ENCODE assay signal across 1 cellular context in the genomic region with DNA sequence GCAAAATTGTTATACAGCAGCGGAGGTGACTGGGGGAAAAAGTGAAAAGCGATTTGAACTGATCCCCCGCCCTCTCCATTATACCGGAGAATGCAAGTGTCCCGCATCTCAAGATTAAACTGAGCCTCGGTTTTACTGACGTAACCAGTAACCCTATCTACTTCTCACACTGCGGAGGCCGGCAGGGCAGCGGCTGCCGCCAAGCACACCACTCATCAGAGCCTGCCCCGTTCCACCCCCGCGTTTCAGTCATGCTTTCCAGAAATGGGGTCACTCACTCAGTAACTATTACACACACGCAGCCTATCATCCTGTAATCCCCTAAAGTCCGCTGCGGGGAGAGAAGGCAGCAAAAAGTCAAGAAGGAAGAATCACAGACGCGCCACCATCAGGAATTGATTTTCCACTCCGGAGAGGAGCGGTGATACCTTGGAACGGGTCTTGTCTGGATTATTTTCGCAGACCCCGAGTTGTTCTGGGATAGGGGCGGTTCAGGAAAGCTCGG.
TF ChIP-seq lines count a peak whose summit lies in the region.

No MANE protein-coding gene starts in this region.

TF ChIP-seq in K562, 482 proteins besides CTCF, POLR2A, EP300 and RAD21 (continued from another document and continues in another):
- TF ChIP-seq, protein P1, sequence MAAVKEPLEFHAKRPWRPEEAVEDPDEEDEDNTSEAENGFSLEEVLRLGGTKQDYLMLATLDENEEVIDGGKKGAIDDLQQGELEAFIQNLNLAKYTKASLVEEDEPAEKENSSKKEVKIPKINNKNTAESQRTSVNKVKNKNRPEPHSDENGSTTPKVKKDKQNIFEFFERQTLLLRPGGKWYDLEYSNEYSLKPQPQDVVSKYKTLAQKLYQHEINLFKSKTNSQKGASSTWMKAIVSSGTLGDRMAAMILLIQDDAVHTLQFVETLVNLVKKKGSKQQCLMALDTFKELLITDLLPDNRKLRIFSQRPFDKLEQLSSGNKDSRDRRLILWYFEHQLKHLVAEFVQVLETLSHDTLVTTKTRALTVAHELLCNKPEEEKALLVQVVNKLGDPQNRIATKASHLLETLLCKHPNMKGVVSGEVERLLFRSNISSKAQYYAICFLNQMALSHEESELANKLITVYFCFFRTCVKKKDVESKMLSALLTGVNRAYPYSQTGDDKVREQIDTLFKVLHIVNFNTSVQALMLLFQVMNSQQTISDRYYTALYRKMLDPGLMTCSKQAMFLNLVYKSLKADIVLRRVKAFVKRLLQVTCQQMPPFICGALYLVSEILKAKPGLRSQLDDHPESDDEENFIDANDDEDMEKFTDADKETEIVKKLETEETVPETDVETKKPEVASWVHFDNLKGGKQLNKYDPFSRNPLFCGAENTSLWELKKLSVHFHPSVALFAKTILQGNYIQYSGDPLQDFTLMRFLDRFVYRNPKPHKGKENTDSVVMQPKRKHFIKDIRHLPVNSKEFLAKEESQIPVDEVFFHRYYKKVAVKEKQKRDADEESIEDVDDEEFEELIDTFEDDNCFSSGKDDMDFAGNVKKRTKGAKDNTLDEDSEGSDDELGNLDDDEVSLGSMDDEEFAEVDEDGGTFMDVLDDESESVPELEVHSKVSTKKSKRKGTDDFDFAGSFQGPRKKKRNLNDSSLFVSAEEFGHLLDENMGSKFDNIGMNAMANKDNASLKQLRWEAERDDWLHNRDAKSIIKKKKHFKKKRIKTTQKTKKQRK (IDR thresholded peaks at IDR 0.05; ENCODE audit: borderline replicate concordance, low read depth, low read length) = no peak
- TF ChIP-seq PURB (CRISPR knock-in tag; IDR thresholded peaks at IDR 0.05; ENCODE audit: low read depth) (no peak), PTRF (tag; IDR thresholded peaks at IDR 0.05) (no peak), ZNF263 (CRISPR knock-in tag; IDR thresholded peaks at IDR 0.05; ENCODE audit: borderline replicate concordance) (no peak), CHD1 (IDR thresholded peaks at IDR 0.05; ENCODE audit: low read length) (no peak), SNRNP70 (optimal IDR thresholded peaks at IDR 0.05; ENCODE audit: low read depth, low read length) (no peak), DIDO1 (tag; IDR thresholded peaks at IDR 0.05; ENCODE audit: low read depth) (no peak), STAT5A (IDR thresholded peaks at IDR 0.05; ENCODE audit: borderline replicate concordance, low read length) (peak; percentile 10; the same call in 1 of the 2 replicates), MEIS2 (IDR thresholded peaks at IDR 0.05; ENCODE audit: partially characterized antibody) (peak; percentile 40), KAT8 (IDR thresholded peaks at IDR 0.05; ENCODE audit: low read depth) (no peak), KLF13 (tag; IDR thresholded peaks at IDR 0.05; ENCODE audit: borderline replicate concordance, low read depth) (no peak), PTBP1 (IDR thresholded peaks at IDR 0.05; ENCODE audit: low read depth, low read length) (no peak), KDM4B (IDR thresholded peaks at IDR 0.05; ENCODE audit: borderline replicate concordance in 2 of 2, low read depth in 1 of 2) (no peak), EGR1 (conservative IDR thresholded peaks at IDR 0.05) (peak; percentile 98), MAFK (IDR thresholded peaks at IDR 0.05; ENCODE audit: low read length) (no peak), TCF3 (CRISPR knock-in tag; IDR thresholded peaks at IDR 0.05) (peak; percentile 66), ZNF124 (CRISPR knock-in tag; IDR thresholded peaks at IDR 0.05) (no peak), CHD4 (IDR thresholded peaks at IDR 0.05; ENCODE audit: insufficient read depth, insufficient replicate concordance, low read depth, low read length, poor library complexity, severe bottlenecking) (no peak), FOXJ3 (CRISPR knock-in tag; IDR thresholded peaks at IDR 0.05) (no peak), PHF21A (IDR thresholded peaks at IDR 0.05; ENCODE audit: borderline replicate concordance, low read depth) (no peak)
- TF ChIP-seq, protein P2, sequence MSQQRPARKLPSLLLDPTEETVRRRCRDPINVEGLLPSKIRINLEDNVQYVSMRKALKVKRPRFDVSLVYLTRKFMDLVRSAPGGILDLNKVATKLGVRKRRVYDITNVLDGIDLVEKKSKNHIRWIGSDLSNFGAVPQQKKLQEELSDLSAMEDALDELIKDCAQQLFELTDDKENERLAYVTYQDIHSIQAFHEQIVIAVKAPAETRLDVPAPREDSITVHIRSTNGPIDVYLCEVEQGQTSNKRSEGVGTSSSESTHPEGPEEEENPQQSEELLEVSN (IDR thresholded peaks at IDR 0.05; ENCODE audit: borderline replicate concordance in 1 of 2, extremely low read depth in 1 of 2, insufficient read depth in 1 of 2, insufficient read length in 1 of 2, low read depth in 1 of 2, low read length in 1 of 2, poor library complexity in 1 of 2, severe bottlenecking in 1 of 2) = no peak
- TF ChIP-seq, protein P3, sequence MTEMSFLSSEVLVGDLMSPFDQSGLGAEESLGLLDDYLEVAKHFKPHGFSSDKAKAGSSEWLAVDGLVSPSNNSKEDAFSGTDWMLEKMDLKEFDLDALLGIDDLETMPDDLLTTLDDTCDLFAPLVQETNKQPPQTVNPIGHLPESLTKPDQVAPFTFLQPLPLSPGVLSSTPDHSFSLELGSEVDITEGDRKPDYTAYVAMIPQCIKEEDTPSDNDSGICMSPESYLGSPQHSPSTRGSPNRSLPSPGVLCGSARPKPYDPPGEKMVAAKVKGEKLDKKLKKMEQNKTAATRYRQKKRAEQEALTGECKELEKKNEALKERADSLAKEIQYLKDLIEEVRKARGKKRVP (CRISPR knock-in tag; IDR thresholded peaks at IDR 0.05) = no peak
- TF ChIP-seq, protein P4, sequence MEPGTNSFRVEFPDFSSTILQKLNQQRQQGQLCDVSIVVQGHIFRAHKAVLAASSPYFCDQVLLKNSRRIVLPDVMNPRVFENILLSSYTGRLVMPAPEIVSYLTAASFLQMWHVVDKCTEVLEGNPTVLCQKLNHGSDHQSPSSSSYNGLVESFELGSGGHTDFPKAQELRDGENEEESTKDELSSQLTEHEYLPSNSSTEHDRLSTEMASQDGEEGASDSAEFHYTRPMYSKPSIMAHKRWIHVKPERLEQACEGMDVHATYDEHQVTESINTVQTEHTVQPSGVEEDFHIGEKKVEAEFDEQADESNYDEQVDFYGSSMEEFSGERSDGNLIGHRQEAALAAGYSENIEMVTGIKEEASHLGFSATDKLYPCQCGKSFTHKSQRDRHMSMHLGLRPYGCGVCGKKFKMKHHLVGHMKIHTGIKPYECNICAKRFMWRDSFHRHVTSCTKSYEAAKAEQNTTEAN (CRISPR knock-in tag; IDR thresholded peaks at IDR 0.05) = no peak
- TF ChIP-seq, protein P5, sequence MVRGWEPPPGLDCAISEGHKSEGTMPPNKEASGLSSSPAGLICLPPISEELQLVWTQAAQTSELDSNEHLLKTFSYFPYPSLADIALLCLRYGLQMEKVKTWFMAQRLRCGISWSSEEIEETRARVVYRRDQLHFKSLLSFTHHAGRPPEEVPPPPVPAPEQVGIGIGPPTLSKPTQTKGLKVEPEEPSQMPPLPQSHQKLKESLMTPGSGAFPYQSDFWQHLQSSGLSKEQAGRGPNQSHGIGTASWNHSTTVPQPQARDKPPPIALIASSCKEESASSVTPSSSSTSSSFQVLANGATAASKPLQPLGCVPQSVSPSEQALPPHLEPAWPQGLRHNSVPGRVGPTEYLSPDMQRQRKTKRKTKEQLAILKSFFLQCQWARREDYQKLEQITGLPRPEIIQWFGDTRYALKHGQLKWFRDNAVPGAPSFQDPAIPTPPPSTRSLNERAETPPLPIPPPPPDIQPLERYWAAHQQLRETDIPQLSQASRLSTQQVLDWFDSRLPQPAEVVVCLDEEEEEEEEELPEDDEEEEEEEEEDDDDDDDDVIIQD (CRISPR knock-in tag; IDR thresholded peaks at IDR 0.05) = no peak
- TF ChIP-seq, protein P6, sequence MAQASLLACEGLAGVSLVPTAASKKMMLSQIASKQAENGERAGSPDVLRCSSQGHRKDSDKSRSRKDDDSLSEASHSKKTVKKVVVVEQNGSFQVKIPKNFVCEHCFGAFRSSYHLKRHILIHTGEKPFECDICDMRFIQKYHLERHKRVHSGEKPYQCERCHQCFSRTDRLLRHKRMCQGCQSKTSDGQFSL (CRISPR knock-in tag; IDR thresholded peaks at IDR 0.05) = no peak
- TF ChIP-seq, protein P6 (tag; IDR thresholded peaks at IDR 0.05) = no peak
- TF ChIP-seq, protein P7, sequence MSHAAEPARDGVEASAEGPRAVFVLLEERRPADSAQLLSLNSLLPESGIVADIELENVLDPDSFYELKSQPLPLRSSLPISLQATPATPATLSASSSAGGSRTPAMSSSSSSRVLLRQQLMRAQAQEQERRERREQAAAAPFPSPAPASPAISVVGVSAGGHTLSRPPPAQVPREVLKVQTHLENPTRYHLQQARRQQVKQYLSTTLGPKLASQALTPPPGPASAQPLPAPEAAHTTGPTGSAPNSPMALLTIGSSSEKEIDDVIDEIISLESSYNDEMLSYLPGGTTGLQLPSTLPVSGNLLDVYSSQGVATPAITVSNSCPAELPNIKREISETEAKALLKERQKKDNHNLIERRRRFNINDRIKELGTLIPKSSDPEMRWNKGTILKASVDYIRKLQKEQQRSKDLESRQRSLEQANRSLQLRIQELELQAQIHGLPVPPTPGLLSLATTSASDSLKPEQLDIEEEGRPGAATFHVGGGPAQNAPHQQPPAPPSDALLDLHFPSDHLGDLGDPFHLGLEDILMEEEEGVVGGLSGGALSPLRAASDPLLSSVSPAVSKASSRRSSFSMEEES (CRISPR knock-in tag; IDR thresholded peaks at IDR 0.05) = no peak
- TF ChIP-seq, protein P8, sequence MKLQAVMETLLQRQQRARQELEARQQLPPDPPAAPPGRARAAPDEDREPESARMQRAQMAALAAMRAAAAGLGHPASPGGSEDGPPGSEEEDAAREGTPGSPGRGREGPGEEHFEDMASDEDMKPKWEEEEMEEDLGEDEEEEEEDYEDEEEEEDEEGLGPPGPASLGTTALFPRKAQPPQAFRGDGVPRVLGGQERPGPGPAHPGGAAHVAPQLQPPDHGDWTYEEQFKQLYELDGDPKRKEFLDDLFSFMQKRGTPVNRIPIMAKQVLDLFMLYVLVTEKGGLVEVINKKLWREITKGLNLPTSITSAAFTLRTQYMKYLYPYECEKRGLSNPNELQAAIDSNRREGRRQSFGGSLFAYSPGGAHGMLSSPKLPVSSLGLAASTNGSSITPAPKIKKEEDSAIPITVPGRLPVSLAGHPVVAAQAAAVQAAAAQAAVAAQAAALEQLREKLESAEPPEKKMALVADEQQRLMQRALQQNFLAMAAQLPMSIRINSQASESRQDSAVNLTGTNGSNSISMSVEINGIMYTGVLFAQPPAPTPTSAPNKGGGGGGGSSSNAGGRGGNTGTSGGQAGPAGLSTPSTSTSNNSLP (IDR thresholded peaks at IDR 0.05; ENCODE audit: borderline replicate concordance, low read depth, low read length) = 0 out of 2 replicates have a peak, but pooled peaks have one; percentile 88
